In genomic region chr14:100019156-100019882, GRCh38 we compare ENCODE assay signal across 14 cellular contexts. TPM values are rescaled to one million over a fixed set of nuclear protein-coding genes. Genes with fewer than 3 reads are reported as not detected.
DNase-seq lines count a peak whose midpoint lies in the region; ATAC-seq, FAIRE-seq and TF ChIP-seq lines count a peak whose summit lies in the region.
"Had no signal": no experiment of that assay in that cellular context is flagged by ENCODE, and none has a peak within 500 bp of the region (broad histone marks: within the 10 kb centered on the region; RNA-seq: fewer than 3 reads in every experiment).

No MANE protein-coding gene starts in this region.

- TF ChIP-seq RAD21 in HepG2 (CRISPR knock-in tag; IDR thresholded peaks at IDR 0.05): no peak

- H3K36me3 ChIP-seq in HepG2 (replicated peaks in 1 of 2; ENCODE audit: control insufficient read depth in 1 of 2, insufficient read depth in 2 of 2, low read length in 2 of 2): no peaks in the 10 kb centered on the region

- H3K36me3 Mint-ChIP-seq in T-cell: no peaks in the 10 kb centered on the region
- H3K36me3 Mint-ChIP-seq: activated naive CD8-positive, alpha-beta T cell had no signal

- in situ Hi-C loops in HepG2 (cut with HindIII; ENCODE audit: extremely low pct_ligation_motif_present, low pct_unique_long_range_greater_than_20kb): no loop called here

- no peak for TF ChIP-seq EP300 in HepG2 (IDR thresholded peaks at IDR 0.05; ENCODE audit: low read depth in 2 of 2, low read length in 2 of 2)
- no peak for TF ChIP-seq EP300 in HepG2 (CRISPR knock-in tag; IDR thresholded peaks at IDR 0.05; ENCODE audit: borderline replicate concordance)

- no peak overlapping the region for H3K4me3 Mint-ChIP-seq in T-cell
- H3K4me3 Mint-ChIP-seq: activated naive CD8-positive, alpha-beta T cell had no signal

- DNase-seq in NCI-H2171 treated with DMSO at 0.1 percent for 48 hours (lab: John Stamatoyannopoulos, UW) (peak; percentile 63), dorsolateral prefrontal cortex (peak in 7 of 10 donors; percentile 32 to 65 (median 44)), HepG2 (ENCODE audit: low spot score) (peak; percentile 84), skeletal muscle cell (ENCODE audit: low read depth) (no peak), SHP77 (lab: John Stamatoyannopoulos, UW) (no peak), SIG-M5 (lab: John Stamatoyannopoulos, UW) (no peak), T-cell (no peak)
- DNase-seq: erythroblast; OCI-M1; stimulated activated CD4-positive, alpha-beta T cell treated with anti-CD3 and anti-CD28 coated beads, Interleukin-2, amount 100 ng/mL, for 24 hours had no signal

- H3K9me3 Mint-ChIP-seq in T-cell: no peaks in the 10 kb centered on the region

- no peak overlapping the region for H2AFZ ChIP-seq in HepG2 (ENCODE audit: low read length)

- H3K4me1 Mint-ChIP-seq in T-cell: no peaks in the 10 kb centered on the region

- H3K4me3 ChIP-seq in dorsolateral prefrontal cortex (peak overlapping the region in 58 of 59 donors; percentile 2 to 58 (median 38)), HepG2 (replicated peaks in 1 of 3; ENCODE audit: insufficient read depth in 1 of 3, low read depth in 2 of 3, low read length in 3 of 3) (peak overlapping the region; percentile 44 to 52 (median 51)), skeletal muscle cell (ENCODE audit: low read depth, low read length) (peak overlapping the region; percentile 5)
- H3K4me3 ChIP-seq: lung had no signal

- POLR2A ChIA-PET in HepG2 (lab: Yijun Ruan, JAX): interaction anchor here (0.7 to 0.8 kb wide), 2 partner anchors 174 to 202 kb away, joined by 3 read pairs; no protein-coding TSS in a partner anchor
- POLR2A ChIA-PET in T-cell (lab: Charles Lee): no interaction called here

- peak; percentile 65 for FAIRE-seq in HepG2 (lab: Jason Lieb, UNC)
- FAIRE-seq: GM18507 had no signal

- ATAC-seq in HepG2: peak; percentile 94
- ATAC-seq in HG02678 (IDR thresholded peaks at IDR 0.05; ENCODE audit: unreplicated experiment): no peak
- no peak for ATAC-seq in T-cell (replicated peaks in 1 of 4)

- peaks cover 6% of the 10 kb centered on the region; the same call in 1 of the 2 replicates for H4K20me1 ChIP-seq in HepG2 (ENCODE audit: insufficient read depth, low read length)

- peak overlapping the region; percentile 92 for H3K4me2 ChIP-seq in HepG2 (ENCODE audit: low read depth, low read length)

- no peak for TF ChIP-seq POLR2A in HepG2 (IDR thresholded peaks at IDR 0.05; ENCODE audit: insufficient read depth in 1 of 2, low read depth in 2 of 2, low read length in 2 of 2)

- peaks cover 54% of the 10 kb centered on the region for H3K4me1 ChIP-seq in HepG2 (ENCODE audit: insufficient read depth, low read length)

- no peak overlapping the region for H3K27ac Mint-ChIP-seq in T-cell
- H3K27ac Mint-ChIP-seq: activated naive CD8-positive, alpha-beta T cell had no signal

- WGBS in HepG2 (ENCODE audit: low lambda C conversion rate): 19% methylated on average over 8 of the region's 8 CpGs

- intact Hi-C loops in dorsolateral prefrontal cortex (cut with DNase I) (no loop called here), HepG2 (cut with micrococcal nuclease; ENCODE audit: unreplicated experiment) (no loop called here)

- no peaks in the 10 kb centered on the region for H3K9me3 ChIP-seq in HepG2 (ENCODE audit: low read length)

- no peaks in the 10 kb centered on the region for H3K27me3 ChIP-seq in dorsolateral prefrontal cortex
- H3K27me3 ChIP-seq in HepG2 (ENCODE audit: control insufficient read depth in 1 of 2, insufficient read depth in 2 of 2, low read length in 2 of 2): no peaks in the 10 kb centered on the region

- TF ChIP-seq CTCF in dorsolateral prefrontal cortex (IDR thresholded peaks at IDR 0.05 in 54 of 56, conservative IDR thresholded peaks at IDR 0.05 in 2 of 56; ENCODE audit: low read depth in 1 of 56, partially characterized antibody in 56 of 56) (peak in 8 of 56 donors; percentile 7 to 26 (median 12)), HepG2 (CRISPR knock-in tag; IDR thresholded peaks at IDR 0.05) (no peak)

- BruUV-seq in HepG2 (replicated peaks; lab: Mats Ljungman, UMichigan): no TSS peak

- no peaks in the 10 kb centered on the region for H3K27me3 Mint-ChIP-seq in T-cell
- H3K27me3 Mint-ChIP-seq: activated naive CD8-positive, alpha-beta T cell had no signal

- CTCF ChIA-PET in HepG2 (lab: Yijun Ruan, JAX; ENCODE audit: low intra/inter-chr PET ratio, low total read pairs) (no interaction called here), T-cell (lab: Charles Lee) (no interaction called here)

- H3K27ac ChIP-seq in dorsolateral prefrontal cortex (peak overlapping the region in 52 of 59 donors; percentile 9 to 83 (median 60)), HepG2 (ENCODE audit: extremely low read length, insufficient read depth, low read length) (peak overlapping the region; percentile 49)

- peak overlapping the region; percentile 42 for H3K9ac ChIP-seq in HepG2 (ENCODE audit: insufficient read depth, low read depth, low read length)

- peaks cover 6% of the 10 kb centered on the region for H3K79me2 ChIP-seq in HepG2 (ENCODE audit: insufficient read depth, low read length)

TF ChIP-seq in HepG2, 621 proteins besides CTCF, POLR2A, EP300 and RAD21 (continues in another document):
- TF ChIP-seq ZBTB25 (CRISPR knock-in tag; IDR thresholded peaks at IDR 0.05): no peak
- peak; percentile 52; the same call in 1 of the 2 replicates for TF ChIP-seq HNF4A (CRISPR knock-in tag; IDR thresholded peaks at IDR 0.05)
- no peak for TF ChIP-seq ZNF766 (CRISPR knock-in tag; IDR thresholded peaks at IDR 0.05; ENCODE audit: borderline replicate concordance)
- TF ChIP-seq ZNF775 (CRISPR knock-in tag; IDR thresholded peaks at IDR 0.05; ENCODE audit: borderline replicate concordance): no peak
- no peak for TF ChIP-seq ZNF784 (CRISPR knock-in tag; IDR thresholded peaks at IDR 0.05; ENCODE audit: borderline replicate concordance)
- TF ChIP-seq MXD1 (CRISPR knock-in tag; IDR thresholded peaks at IDR 0.05): no peak
- TF ChIP-seq SALL1 (CRISPR knock-in tag; IDR thresholded peaks at IDR 0.05): peak; percentile 27; the same call in 1 of the 2 replicates
- no peak for TF ChIP-seq ZNF253 (CRISPR knock-in tag; IDR thresholded peaks at IDR 0.05; ENCODE audit: borderline replicate concordance)
- no peak for TF ChIP-seq CENPBD1 (CRISPR knock-in tag; IDR thresholded peaks at IDR 0.05; ENCODE audit: borderline replicate concordance, low read depth)

RNA-seq across cellular contexts. Expression of gene EVL, which starts 45.9 kb away (rescaled TPM):
- total RNA-seq in dorsolateral prefrontal cortex (100 to 1,000 TPM; 166 to 443 (median 325) TPM), HepG2 (2016; rRNA removed; fragmentation: Illumina TruSeq; extraction: Trizol) (10.5 and 15.1 TPM in 2 replicates), T-cell (1,000 to 10,000 TPM; 1,049 to 1,157 (median 1,125) TPM)
- 23.1 and 32.6 TPM in 2 replicates for total RNA-seq in HepG2 (2016; cell fraction: cytosol; rRNA removed; fragmentation: Illumina TruSeq; extraction: Trizol; ENCODE audit: low read depth)
- 10.2 and 17.0 TPM in 2 replicates for total RNA-seq in HepG2 (2016; cell fraction: insoluble cytoplasmic fraction; rRNA removed; fragmentation: Illumina TruSeq; extraction: Trizol)
- total RNA-seq in HepG2 (2016; cell fraction: membrane; rRNA removed; fragmentation: Illumina TruSeq; extraction: Trizol): 35.4 and 40.2 TPM in 2 replicates
- total RNA-seq in HepG2 (2016; cell fraction: nucleus; rRNA removed; fragmentation: Illumina TruSeq; extraction: Trizol): 23.3 and 27.6 TPM in 2 replicates
- polyA plus RNA-seq in HepG2 (2011; rRNA removed): 28.7 and 31.2 TPM in 2 replicates
- 12.0 and 12.7 TPM in 2 replicates for polyA plus RNA-seq in HepG2 (2011; cell fraction: cytosol; rRNA removed)
- 124 and 138 TPM in 2 replicates for polyA plus RNA-seq in HepG2 (2011; cell fraction: nucleus; rRNA removed)
- 29.8 and 33.6 TPM in 2 replicates for polyA plus RNA-seq in HepG2 (2012)
- 101 and 109 TPM in 2 replicates for polyA plus RNA-seq in HepG2 (2016; cell fraction: cytosol; fragmentation: Illumina TruSeq; extraction: Trizol; ENCODE audit: low read depth)
- polyA plus RNA-seq in HepG2 (2016; cell fraction: insoluble cytoplasmic fraction; fragmentation: Illumina TruSeq; extraction: Trizol; ENCODE audit: low read depth): 23.4 and 35.8 TPM in 2 replicates
- 114 and 115 TPM in 2 replicates for polyA plus RNA-seq in HepG2 (2016; cell fraction: membrane; fragmentation: Illumina TruSeq; extraction: Trizol; ENCODE audit: low read depth)
- 87.0 and 99.6 TPM in 2 replicates for polyA plus RNA-seq in HepG2 (2016; cell fraction: nucleus; fragmentation: Illumina TruSeq; extraction: Trizol; ENCODE audit: insufficient read depth, low read depth)
- 11.3 and 23.0 TPM in 2 replicates for polyA minus RNA-seq in HepG2 (2011; rRNA and poly(A)+ RNA removed; ENCODE audit: low replicate concordance)
- polyA minus RNA-seq in HepG2 (2011; cell fraction: cytosol; rRNA and poly(A)+ RNA removed): 13.0 and 14.0 TPM in 2 replicates
- polyA minus RNA-seq in HepG2 (2011; cell fraction: nucleus; rRNA and poly(A)+ RNA removed): 31.1 and 31.2 TPM in 2 replicates

Comparison
In these comparisons a context has a peak if more than half of its experiments do, and no peak if none do; other contexts are left out.
1. DNase-seq: peak in NCI-H2171 treated with DMSO at 0.1 percent for 48 hours (single experiment), dorsolateral prefrontal cortex (7 of 10) and HepG2 (single experiment); none in skeletal muscle cell (single experiment), SHP77 (0 of 2), SIG-M5 (single experiment) and T-cell (0 of 34).
2. RNA of gene EVL, which starts 45.9 kb away (total RNA-seq): 1,049 to 1,157 TPM in T-cell and 166 to 443 TPM in dorsolateral prefrontal cortex; 10.2 to 40.2 TPM in HepG2; every median in the first group is over 4 times any median in the second.
3. Peak in every context shown above with its lines, with median percentiles within 50 percentile points of each other: H3K4me3 ChIP-seq.